In genomic region chr4:41944089-41944488, GRCh38 we compare ENCODE assay signal across 28 cellular contexts. TPM values are rescaled to one million over a fixed set of nuclear protein-coding genes. Genes with fewer than 3 reads are reported as not detected.
"Had no signal": no experiment of that assay in that cellular context is flagged by ENCODE, and none has a peak within 500 bp of the region (broad histone marks: within the 10 kb centered on the region; RNA-seq: fewer than 3 reads in every experiment).

No MANE protein-coding gene starts in this region.

- H2AFZ ChIP-seq: neural progenitor cell, parathyroid adenoma had no signal

- H3K4me1 ChIP-seq: neural progenitor cell, parathyroid adenoma, testis, vagina had no signal

- H3K36me3 ChIP-seq: ovary had no signal

- DNase-seq: natural killer cell; occipital lobe; ovary; posterior cingulate gyrus; psoas muscle; right cardiac atrium; right lobe of liver; sigmoid colon; spleen; stimulated activated CD4-positive, alpha-beta T cell treated with anti-CD3 and anti-CD28 coated beads, Interleukin-12 subunit alpha, Interleukin-12 subunit beta, amount 100 ng/mL, for 4 hours; stimulated activated CD4-positive, alpha-beta T cell treated with anti-CD3 and anti-CD28 coated beads, Interleukin-1b, Interleukin-23, amount 100 ng/mL, for 48 hours; stimulated activated CD4-positive, alpha-beta T cell treated with anti-CD3 and anti-CD28 coated beads, Interleukin-4, amount 100 ng/mL, for 1 hour; stimulated activated CD4-positive, alpha-beta T cell treated with anti-CD3 and anti-CD28 coated beads, Interleukin-4, amount 100 ng/mL, for 4 hours; stimulated activated CD8-positive, alpha-beta memory T cell treated with anti-CD3 and anti-CD28 coated beads, Interleukin-4, amount 100 ng/mL, for 48 hours; stimulated activated naive CD4-positive, alpha-beta T cell; stimulated activated naive CD8-positive, alpha-beta T cell treated with anti-CD3 and anti-CD28 coated beads, Interleukin-15, amount 100 ng/mL, for 72 hours; stimulated activated naive CD8-positive, alpha-beta T cell treated with anti-CD3 and anti-CD28 coated beads, Interleukin-15, Interleukin-2, amounts not matched to agents 100 U/mL and 50 U/mL, for 24 hours; substantia nigra; testis; trophoblast cell; upper lobe of left lung had no signal

- H3K27ac ChIP-seq: neural progenitor cell, ovary, parathyroid adenoma, psoas muscle, right lobe of liver, sigmoid colon, spleen, suprapubic skin, testis, tibial nerve, upper lobe of left lung, vagina had no signal

- H3K79me2 ChIP-seq: parathyroid adenoma had no signal

- H3K9ac ChIP-seq: neural progenitor cell, parathyroid adenoma had no signal

- H3K9me3 ChIP-seq: ovary, psoas muscle, right lobe of liver, sigmoid colon, spleen, suprapubic skin, testis, tibial nerve, upper lobe of left lung, vagina had no signal

- H3K4me3 ChIP-seq: neural progenitor cell, ovary, psoas muscle, right lobe of liver, sigmoid colon, smooth muscle cell, spleen, suprapubic skin, testis, tibial nerve, upper lobe of left lung, vagina had no signal

- H3K27me3 ChIP-seq: neural progenitor cell, ovary, right lobe of liver, sigmoid colon, spleen, suprapubic skin, testis, tibial nerve, upper lobe of left lung, vagina had no signal

- H3K4me2 ChIP-seq: neural progenitor cell, smooth muscle cell had no signal

- FAIRE-seq: urothelium cell line had no signal

RNA-seq across cellular contexts. Expression of gene DCAF4L1, which starts 37.5 kb away (rescaled TPM):
- total RNA-seq: vagina had no signal
